14 cellular contexts compared by ENCODE assay signal in the genomic region with DNA sequence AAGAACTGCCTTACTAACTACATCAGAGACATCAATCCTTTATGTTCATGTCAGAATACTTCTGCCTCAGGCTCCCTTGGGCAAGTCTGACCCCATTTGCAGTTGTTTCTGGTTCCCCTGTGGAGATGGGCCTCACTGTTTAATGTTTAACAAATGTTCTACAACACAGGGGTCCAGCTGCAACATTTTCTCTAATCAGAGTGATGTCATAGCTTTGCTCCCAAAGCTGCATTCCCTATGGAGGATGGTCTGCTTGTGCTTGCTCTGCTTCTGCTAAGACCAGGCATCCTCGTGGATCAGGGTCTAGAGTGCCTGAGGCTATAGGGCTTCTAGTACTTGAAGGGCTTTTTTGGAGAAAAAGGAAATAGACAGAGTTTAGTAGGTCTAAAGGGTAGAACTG.
"Had no signal": no experiment of that assay in that cellular context is flagged by ENCODE, and none has a peak within 500 bp of the region (broad histone marks: within the 10 kb centered on the region; RNA-seq: fewer than 3 reads in every experiment).

No MANE protein-coding gene starts in this region.

- H3K4me3 ChIP-seq: heart right ventricle, lung, mucosa of descending colon, smooth muscle cell, tibial nerve had no signal

- DNase-seq: activated effector memory CD4-positive, alpha-beta T cell treated with anti-CD3 and anti-CD28 coated beads, Interleukin-2, amount 50 U/mL, for 16 hours; amygdala; brain microvascular endothelial cell; foreskin melanocyte; heart right ventricle; mucosa of descending colon; naive thymus-derived CD8-positive, alpha-beta T cell; SHP77 treated with DMSO at 0.1 percent for 48 hours; stimulated activated naive B cell treated with anti-CD40 and anti-IgM and Interleukin-4, amounts not matched to agents 10 μg/mL and 1 μg/mL and 100 μg/mL, for 72 hours had no signal

- H3K36me3 Mint-ChIP-seq: activated naive CD8-positive, alpha-beta T cell; naive thymus-derived CD8-positive, alpha-beta T cell; stimulated activated naive B cell treated with anti-CD40 and anti-IgM and Interleukin-4, amounts not matched to agents 10 μg/mL and 1 μg/mL and 100 μg/mL, for 72 hours had no signal

- H3K4me1 Mint-ChIP-seq: stimulated activated naive B cell treated with anti-CD40 and anti-IgM and Interleukin-4, amounts not matched to agents 10 μg/mL and 1 μg/mL and 100 μg/mL, for 72 hours had no signal

- ATAC-seq: activated CD4-positive, CD25-positive, alpha-beta regulatory T cell treated with anti-CD3 and anti-CD28 coated beads, Interleukin-2, amount 50 U/mL, for 24 hours; mucosa of descending colon; naive thymus-derived CD8-positive, alpha-beta T cell; stimulated activated naive B cell treated with anti-CD40 and anti-IgM and Interleukin-4, amounts not matched to agents 10 μg/mL and 1 μg/mL and 100 μg/mL, for 72 hours had no signal

- H3K4me3 Mint-ChIP-seq: activated naive CD8-positive, alpha-beta T cell; naive thymus-derived CD8-positive, alpha-beta T cell; stimulated activated naive B cell treated with anti-CD40 and anti-IgM and Interleukin-4, amounts not matched to agents 10 μg/mL and 1 μg/mL and 100 μg/mL, for 72 hours had no signal

- H3K27ac Mint-ChIP-seq: activated naive CD8-positive, alpha-beta T cell; naive thymus-derived CD8-positive, alpha-beta T cell; stimulated activated naive B cell treated with anti-CD40 and anti-IgM and Interleukin-4, amounts not matched to agents 10 μg/mL and 1 μg/mL and 100 μg/mL, for 72 hours had no signal

- H3K27me3 Mint-ChIP-seq: stimulated activated naive B cell treated with anti-CD40 and anti-IgM and Interleukin-4, amounts not matched to agents 10 μg/mL and 1 μg/mL and 100 μg/mL, for 72 hours had no signal
